8 cellular contexts compared by ENCODE assay signal in genomic region chr12:94149781-94150482, GRCh38. TPM values are rescaled to one million over a fixed set of nuclear protein-coding genes. Genes with fewer than 3 reads are reported as not detected.
DNase-seq lines count a peak whose midpoint lies in the region; ATAC-seq, FAIRE-seq and TF ChIP-seq lines count a peak whose summit lies in the region.

No MANE protein-coding gene starts in this region.

- no peaks in the 10 kb centered on the region for H3K36me3 ChIP-seq in CD4-positive, CD25-positive, alpha-beta regulatory T cell (ENCODE audit: control insufficient read depth, insufficient read depth, low read length)
- no peaks in the 10 kb centered on the region for H3K36me3 ChIP-seq in Loucy (ENCODE audit: insufficient read depth, low read length)
- no peaks in the 10 kb centered on the region for H3K36me3 ChIP-seq in kidney (ENCODE audit: control insufficient read depth in 1 of 2, insufficient read depth in 2 of 2, low read length in 2 of 2)

- no peaks in the 10 kb centered on the region for H3K27me3 ChIP-seq in CD4-positive, CD25-positive, alpha-beta regulatory T cell (ENCODE audit: control insufficient read depth, insufficient read depth, low read length)
- H3K27me3 ChIP-seq in Loucy (ENCODE audit: insufficient read depth, low read length, poor library complexity, severe bottlenecking) = no peaks in the 10 kb centered on the region

- H3K27ac Mint-ChIP-seq in CD4-positive, CD25-positive, alpha-beta regulatory T cell = peak overlapping the region in 1 of 3 donors; percentile 76
- peak overlapping the region; percentile 95 for H3K27ac Mint-ChIP-seq in stimulated activated naive B cell treated with anti-CD40 and anti-IgM and Interleukin-4, amounts not matched to agents 10 μg/mL and 1 μg/mL and 100 μg/mL, for 72 hours

- no peaks in the 10 kb centered on the region for H3K9me2 ChIP-seq in Loucy (replicated peaks; ENCODE audit: low read depth, low read length)

- peak in 1 of 3 donors; percentile 41 for DNase-seq in CD4-positive, CD25-positive, alpha-beta regulatory T cell
- peak; percentile 46 for DNase-seq in astrocyte of the hippocampus (ENCODE audit: low read depth, low spot score)
- DNase-seq in kidney = peak; percentile 79
- DNase-seq in stimulated activated naive B cell treated with anti-CD40 and anti-IgM and Interleukin-4, amounts not matched to agents 10 μg/mL and 1 μg/mL and 100 μg/mL, for 72 hours = no peak
- no peak for DNase-seq in SHP77 treated with DMSO at 0.1 percent for 48 hours (lab: John Stamatoyannopoulos, UW)
- no peak for DNase-seq in mesenteric fat pad (ENCODE audit: low spot score)

- H3K27ac ChIP-seq in CD4-positive, CD25-positive, alpha-beta regulatory T cell (ENCODE audit: insufficient read depth, low read length, poor library complexity, severe bottlenecking) = no peak overlapping the region
- no peak overlapping the region for H3K27ac ChIP-seq in kidney (ENCODE audit: low read depth in 2 of 2, low read length in 2 of 2)

- intact Hi-C loops in kidney (cut with DNase I) = no loop called here

- H3K4me1 Mint-ChIP-seq in CD4-positive, CD25-positive, alpha-beta regulatory T cell = peaks cover 9 to 30% (median 24%) of the 10 kb centered on the region in 4 donors
- H3K4me1 Mint-ChIP-seq in stimulated activated naive B cell treated with anti-CD40 and anti-IgM and Interleukin-4, amounts not matched to agents 10 μg/mL and 1 μg/mL and 100 μg/mL, for 72 hours = peaks cover 44 to 68% of the 10 kb centered on the region in 2 donors

- no peaks in the 10 kb centered on the region; the same call in 1 of the 2 replicates for H3F3A ChIP-seq in Loucy (ENCODE audit: low read depth)

- peak overlapping the region; percentile 69 for H3K9ac ChIP-seq in Loucy (ENCODE audit: low read depth, low read length, poor library complexity, severe bottlenecking)
- no peak overlapping the region for H3K9ac ChIP-seq in kidney (ENCODE audit: low read length in 2 of 2)

- peak overlapping the region; percentile 89 to 93 (median 92) for H3K4me3 Mint-ChIP-seq in CD4-positive, CD25-positive, alpha-beta regulatory T cell
- peak overlapping the region; percentile 89 to 99 for H3K4me3 Mint-ChIP-seq in stimulated activated naive B cell treated with anti-CD40 and anti-IgM and Interleukin-4, amounts not matched to agents 10 μg/mL and 1 μg/mL and 100 μg/mL, for 72 hours

- H3K9me3 Mint-ChIP-seq in CD4-positive, CD25-positive, alpha-beta regulatory T cell = no peaks in the 10 kb centered on the region
- H3K9me3 Mint-ChIP-seq in stimulated activated naive B cell treated with anti-CD40 and anti-IgM and Interleukin-4, amounts not matched to agents 10 μg/mL and 1 μg/mL and 100 μg/mL, for 72 hours = no peaks in the 10 kb centered on the region

- H3K4me3 ChIP-seq in CD4-positive, CD25-positive, alpha-beta regulatory T cell (ENCODE audit: low read depth, low read length) = peak overlapping the region; percentile 48
- H3K4me3 ChIP-seq in Loucy (ENCODE audit: low read length, poor library complexity, severe bottlenecking) (peak overlapping the region; percentile 80), kidney (ENCODE audit: low read length in 2 of 2) (peak overlapping the region; percentile 46 to 48)

- peak overlapping the region; percentile 89 for H3K4me2 ChIP-seq in Loucy (ENCODE audit: low read depth, low read length, poor library complexity, severe bottlenecking)

- H2AFZ ChIP-seq in Loucy (ENCODE audit: low read length) = peak overlapping the region; percentile 74

- no peaks in the 10 kb centered on the region for H3K36me3 Mint-ChIP-seq in CD4-positive, CD25-positive, alpha-beta regulatory T cell
- H3K36me3 Mint-ChIP-seq in stimulated activated naive B cell treated with anti-CD40 and anti-IgM and Interleukin-4, amounts not matched to agents 10 μg/mL and 1 μg/mL and 100 μg/mL, for 72 hours = peaks cover 24 to 32% of the 10 kb centered on the region in 2 donors

- no peak; the same call in 1 of the 2 replicates for TF ChIP-seq CTCF in Loucy (conservative IDR thresholded peaks at IDR 0.05; ENCODE audit: low read length)
- TF ChIP-seq CTCF in kidney (IDR thresholded peaks at IDR 0.05; ENCODE audit: borderline replicate concordance, extremely low read depth, insufficient read depth) = no peak

- peaks cover 39% of the 10 kb centered on the region for H3K79me2 ChIP-seq in Loucy (ENCODE audit: insufficient read depth, low read length)

- no peak for FAIRE-seq in kidney (lab: Jason Lieb, UNC)

- peaks cover 6% of the 10 kb centered on the region for H3K27me3 Mint-ChIP-seq in CD4-positive, CD25-positive, alpha-beta regulatory T cell
- no peaks in the 10 kb centered on the region for H3K27me3 Mint-ChIP-seq in stimulated activated naive B cell treated with anti-CD40 and anti-IgM and Interleukin-4, amounts not matched to agents 10 μg/mL and 1 μg/mL and 100 μg/mL, for 72 hours

- no peak for ATAC-seq in CD4-positive, CD25-positive, alpha-beta regulatory T cell (ENCODE audit: low read depth in 2 of 2)
- peak; percentile 2 for ATAC-seq in GM19397 (IDR thresholded peaks at IDR 0.05; ENCODE audit: unreplicated experiment)
- peak; percentile 3 to 13 for ATAC-seq in stimulated activated naive B cell treated with anti-CD40 and anti-IgM and Interleukin-4, amounts not matched to agents 10 μg/mL and 1 μg/mL and 100 μg/mL, for 72 hours (replicated peaks)

- peaks cover 25% of the 10 kb centered on the region for H3K4me1 ChIP-seq in CD4-positive, CD25-positive, alpha-beta regulatory T cell (ENCODE audit: control insufficient read depth, insufficient read depth, low read length, poor library complexity, severe bottlenecking)
- H3K4me1 ChIP-seq in Loucy (ENCODE audit: insufficient read depth, low read length, poor library complexity, severe bottlenecking) (peaks cover 52% of the 10 kb centered on the region), kidney (ENCODE audit: control insufficient read depth in 1 of 2, insufficient read depth in 1 of 2, low read depth in 1 of 2, low read length in 2 of 2) (peaks cover 0 to 11% of the 10 kb centered on the region in 2 donors)

- H3K9me3 ChIP-seq in CD4-positive, CD25-positive, alpha-beta regulatory T cell (ENCODE audit: control insufficient read depth in 2 of 2, low read length in 2 of 2) = no peaks in the 10 kb centered on the region
- no peaks in the 10 kb centered on the region for H3K9me3 ChIP-seq in Loucy (ENCODE audit: insufficient read depth, low read depth, low read length)
- no peaks in the 10 kb centered on the region for H3K9me3 ChIP-seq in kidney (ENCODE audit: control insufficient read depth in 1 of 2, low read length in 2 of 2)

- H4K20me1 ChIP-seq in Loucy (ENCODE audit: insufficient read depth, low read length, poor library complexity, severe bottlenecking) = peaks cover 4% of the 10 kb centered on the region

RNA-seq across cellular contexts. Expression of gene PLXNC1, which starts 1.6 kb away (rescaled TPM):
- total RNA-seq in CD4-positive, CD25-positive, alpha-beta regulatory T cell = 13.8 TPM
- 1 to 10 TPM; 1.2 to 3.1 (median 2.3) TPM for polyA plus RNA-seq in CD4-positive, CD25-positive, alpha-beta regulatory T cell
- total RNA-seq in kidney (11.6 TPM), mesenteric fat pad (8.9 TPM)
- 1.8 TPM for polyA plus RNA-seq in kidney (ENCODE audit: insufficient read depth, low read depth, low replicate concordance)

Comparison
In these comparisons a context has a peak if more than half of its experiments do, and no peak if none do; other contexts are left out.
1. ATAC-seq: peak in GM19397 (single experiment) and stimulated activated naive B cell treated with anti-CD40 and anti-IgM and Interleukin-4, amounts not matched to agents 10 μg/mL and 1 μg/mL and 100 μg/mL, for 72 hours (2 of 2); none in CD4-positive, CD25-positive, alpha-beta regulatory T cell (0 of 2).
2. DNase-seq: peak in astrocyte of the hippocampus (single experiment) and kidney (single experiment); none in stimulated activated naive B cell treated with anti-CD40 and anti-IgM and Interleukin-4, amounts not matched to agents 10 μg/mL and 1 μg/mL and 100 μg/mL, for 72 hours (single experiment), SHP77 treated with DMSO at 0.1 percent for 48 hours (single experiment) and mesenteric fat pad (single experiment).
3. Peak in every context shown above with its lines, with median percentiles within 50 percentile points of each other: H3K4me3 ChIP-seq.